10 cellular contexts compared by ENCODE assay signal in the genomic region with DNA sequence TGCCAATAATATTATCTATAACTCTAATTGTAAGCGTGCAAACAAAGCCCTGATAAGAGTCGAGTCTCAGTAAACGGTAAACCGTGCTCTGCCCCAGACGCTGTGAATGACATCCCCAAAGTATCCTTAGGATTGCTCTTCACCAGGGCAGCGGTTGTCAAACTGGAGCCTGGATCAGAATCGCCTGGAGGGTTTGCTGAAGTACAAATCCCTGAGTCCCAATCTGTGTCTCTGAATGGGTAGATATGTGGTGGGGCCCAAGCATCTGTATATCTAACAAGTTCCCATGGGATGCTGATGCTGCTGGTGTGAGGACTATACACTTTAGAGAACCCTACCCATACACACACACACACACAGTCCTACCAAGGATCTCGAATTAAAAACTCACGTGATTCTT. TPM values are rescaled to one million over a fixed set of nuclear protein-coding genes. Genes with fewer than 3 reads are reported as not detected.
DNase-seq lines count a peak whose midpoint lies in the region; ATAC-seq, FAIRE-seq and TF ChIP-seq lines count a peak whose summit lies in the region.
"Had no signal": no experiment of that assay in that cellular context is flagged by ENCODE, and none has a peak within 500 bp of the region (broad histone marks: within the 10 kb centered on the region; RNA-seq: fewer than 3 reads in every experiment).

No MANE protein-coding gene starts in this region.

- H3K4me1 Mint-ChIP-seq in activated T-cell treated with anti-CD3 and anti-CD28 coated beads, Interleukin-2, amount 50 U/mL, for 72 hours (ENCODE audit: low read depth): peaks cover 26% of the 10 kb centered on the region
- H3K4me1 Mint-ChIP-seq in activated CD4-positive, alpha-beta memory T cell treated with anti-CD3 and anti-CD28 coated beads for 36 hours (ENCODE audit: low read depth): peaks cover 28% of the 10 kb centered on the region

- FAIRE-seq in HepG2 (lab: Jason Lieb, UNC): no peak

- CTCF ChIA-PET in activated CD4-positive, alpha-beta memory T cell treated with anti-CD3 and anti-CD28 coated beads for 36 hours (lab: Charles Lee): interaction anchor here (2.4 kb wide), 1 partner anchor 290 kb away, joined by 11 read pairs; no protein-coding TSS in a partner anchor
- CTCF ChIA-PET in HepG2 (lab: Yijun Ruan, JAX; ENCODE audit: low intra/inter-chr PET ratio, low total read pairs): interaction anchor here (1.7 to 3.6 kb wide), 4 partner anchors 38 to 287 kb away, joined by 4 to 26 read pairs (median 18); no protein-coding TSS in a partner anchor

- peaks cover 66% of the 10 kb centered on the region for H3K27me3 Mint-ChIP-seq in activated T-cell treated with anti-CD3 and anti-CD28 coated beads, Interleukin-2, amount 50 U/mL, for 72 hours (ENCODE audit: low read depth)
- H3K27me3 Mint-ChIP-seq in activated CD4-positive, alpha-beta memory T cell treated with anti-CD3 and anti-CD28 coated beads for 36 hours: peaks cover 51% of the 10 kb centered on the region

- TF ChIP-seq CTCF in HepG2 (CRISPR knock-in tag; IDR thresholded peaks at IDR 0.05) (no peak), transverse colon (IDR thresholded peaks at IDR 0.05) (no peak)

- H3K4me3 ChIP-seq in HepG2 (replicated peaks in 1 of 3; ENCODE audit: insufficient read depth in 1 of 3, low read depth in 2 of 3, low read length in 3 of 3) (peak overlapping the region; percentile 69 to 93 (median 88)), transverse colon (peak overlapping the region in 1 of 4 donors; percentile 89), aorta (ENCODE audit: low read length in 2 of 2) (no peak overlapping the region)
- H3K4me3 ChIP-seq: mucosa of descending colon had no signal

- no peaks in the 10 kb centered on the region for H3K9me3 Mint-ChIP-seq in activated T-cell treated with anti-CD3 and anti-CD28 coated beads, Interleukin-2, amount 50 U/mL, for 72 hours
- H3K9me3 Mint-ChIP-seq in activated CD4-positive, alpha-beta memory T cell treated with anti-CD3 and anti-CD28 coated beads for 36 hours: no peaks in the 10 kb centered on the region

- peaks cover 0 to 5% of the 10 kb centered on the region in 2 experiments; a peak in 3 of 5 replicates for H3K27me3 ChIP-seq in HepG2 (ENCODE audit: control insufficient read depth in 1 of 2, insufficient read depth in 2 of 2, low read length in 2 of 2)
- H3K27me3 ChIP-seq in transverse colon: no peaks in the 10 kb centered on the region
- no peaks in the 10 kb centered on the region for H3K27me3 ChIP-seq in aorta (ENCODE audit: control insufficient read depth in 1 of 2, insufficient read depth in 2 of 2, low read length in 1 of 2)

- no peak overlapping the region for H3K27ac ChIP-seq in HepG2 (ENCODE audit: extremely low read length, insufficient read depth, low read length)
- peak overlapping the region; percentile 87 to 94 (median 90) for H3K27ac ChIP-seq in transverse colon
- H3K27ac ChIP-seq in aorta (ENCODE audit: low read depth in 1 of 2, low read length in 2 of 2): no peak overlapping the region
- H3K27ac ChIP-seq: cardiac muscle cell had no signal

- intact Hi-C loops in activated CD4-positive, alpha-beta memory T cell treated with anti-CD3 and anti-CD28 coated beads for 36 hours (cut with micrococcal nuclease): loop anchor here (10.0 kb wide), 1 partner anchor 450 kb away; no protein-coding TSS in a partner anchor
- intact Hi-C loops in HepG2 (cut with micrococcal nuclease; ENCODE audit: unreplicated experiment) (no loop called here), transverse colon (cut with DNase I; ENCODE audit: low total_unique reads) (loop anchor here (2.0 to 10.0 kb wide), 4 partner anchors 73 to 284 kb away; no protein-coding TSS in a partner anchor), aorta (cut with DNase I) (loop anchor here (2.0 to 10.0 kb wide), 6 partner anchors 236 to 460 kb away; no protein-coding TSS in a partner anchor)

- peaks cover 2 to 3% of the 10 kb centered on the region in 2 donors for H3K36me3 Mint-ChIP-seq in activated T-cell treated with anti-CD3 and anti-CD28 coated beads, Interleukin-2, amount 50 U/mL, for 72 hours (ENCODE audit: insufficient read depth in 2 of 2)
- H3K36me3 Mint-ChIP-seq in activated CD4-positive, alpha-beta memory T cell treated with anti-CD3 and anti-CD28 coated beads for 36 hours: no peaks in the 10 kb centered on the region

- in situ Hi-C loops in HepG2 (cut with HindIII; ENCODE audit: extremely low pct_ligation_motif_present, low pct_unique_long_range_greater_than_20kb): loop anchor here (5.0 to 10.0 kb wide), 3 partner anchors 90 to 293 kb away; no protein-coding TSS in a partner anchor
- in situ Hi-C loops in transverse colon (cut with MboI; ENCODE audit: low pct_ligation_motif_present in 1 of 4, low pct_unique_long_range_greater_than_20kb in 1 of 4, low sequenced_read_pairs in 3 of 4): loop anchor here (5.0 to 25.0 kb wide), 6 partner anchors 228 to 290 kb away; no protein-coding TSS in a partner anchor

- no peaks in the 10 kb centered on the region for H4K20me1 ChIP-seq in HepG2 (ENCODE audit: insufficient read depth, low read length)

- peak overlapping the region; percentile 88 for H3K4me2 ChIP-seq in HepG2 (ENCODE audit: low read depth, low read length)

- H3K27ac Mint-ChIP-seq in activated T-cell treated with anti-CD3 and anti-CD28 coated beads, Interleukin-2, amount 50 U/mL, for 72 hours: no peak overlapping the region
- H3K27ac Mint-ChIP-seq in activated CD4-positive, alpha-beta memory T cell treated with anti-CD3 and anti-CD28 coated beads for 36 hours: no peak overlapping the region

- no peak for ATAC-seq in activated T-cell treated with anti-CD3 and anti-CD28 coated beads, Interleukin-2, amount 50 U/mL, for 72 hours (replicated peaks in 1 of 2)
- peak; percentile 16 for ATAC-seq in HepG2
- no peak for ATAC-seq in HG02981 (IDR thresholded peaks at IDR 0.05; ENCODE audit: unreplicated experiment)
- no peak for ATAC-seq in aorta (ENCODE audit: low FRiP score)

- H3K9me3 ChIP-seq in HepG2 (ENCODE audit: low read length): no peaks in the 10 kb centered on the region
- H3K9me3 ChIP-seq in transverse colon: no peaks in the 10 kb centered on the region
- no peaks in the 10 kb centered on the region for H3K9me3 ChIP-seq in aorta (ENCODE audit: control insufficient read depth, low read length)
- H3K9me3 ChIP-seq: mucosa of descending colon had no signal

- no peak for TF ChIP-seq RAD21 in HepG2 (CRISPR knock-in tag; IDR thresholded peaks at IDR 0.05)

- TF ChIP-seq POLR2A in HepG2 (IDR thresholded peaks at IDR 0.05; ENCODE audit: insufficient read depth in 1 of 2, low read depth in 2 of 2, low read length in 2 of 2) (no peak), transverse colon (IDR thresholded peaks at IDR 0.05) (no peak)

- no peak for DNase-seq in activated T-cell treated with anti-CD3 and anti-CD28 coated beads, Interleukin-2, amount 50 U/mL, for 72 hours
- no peak for DNase-seq in activated T-cell treated with anti-CD3 and anti-CD28 coated beads, Interleukin-2, amount 50 U/mL, for 48 hours
- DNase-seq in activated CD4-positive, alpha-beta memory T cell treated with anti-CD3 and anti-CD28 coated beads for 36 hours: no peak
- no peak for DNase-seq in HepG2 (ENCODE audit: low spot score)
- no peak for DNase-seq in transverse colon
- DNase-seq in aorta: no peak
- no peak for DNase-seq in SW 1271 (lab: John Stamatoyannopoulos, UW)

- TF ChIP-seq EP300 in HepG2 (IDR thresholded peaks at IDR 0.05; ENCODE audit: low read depth in 2 of 2, low read length in 2 of 2) (no peak), HepG2 (CRISPR knock-in tag; IDR thresholded peaks at IDR 0.05; ENCODE audit: borderline replicate concordance) (no peak), transverse colon (IDR thresholded peaks at IDR 0.05; ENCODE audit: low read depth) (no peak)

- BruUV-seq in HepG2 (replicated peaks; lab: Mats Ljungman, UMichigan): no TSS peak

- H3K79me2 ChIP-seq in HepG2 (ENCODE audit: insufficient read depth, low read length): peaks cover 29% of the 10 kb centered on the region

- H3K36me3 ChIP-seq in HepG2 (replicated peaks in 1 of 2; ENCODE audit: control insufficient read depth in 1 of 2, insufficient read depth in 2 of 2, low read length in 2 of 2) (no peaks in the 10 kb centered on the region), transverse colon (no peaks in the 10 kb centered on the region), aorta (ENCODE audit: control insufficient read depth in 1 of 2, insufficient read depth in 2 of 2, low read length in 1 of 2) (no peaks in the 10 kb centered on the region)
- H3K36me3 ChIP-seq: cardiac muscle cell had no signal

- peak overlapping the region; percentile 79; the same call in 1 of the 2 replicates for H3K9ac ChIP-seq in HepG2 (ENCODE audit: insufficient read depth, low read depth, low read length)

- H3K4me1 ChIP-seq in HepG2 (ENCODE audit: insufficient read depth, low read length) (peaks cover 35% of the 10 kb centered on the region), transverse colon (peaks cover 4 to 42% (median 24%) of the 10 kb centered on the region in 4 donors), aorta (ENCODE audit: control insufficient read depth in 1 of 2, insufficient read depth in 2 of 2, low read length in 2 of 2) (no peaks in the 10 kb centered on the region)

- WGBS in HepG2 (ENCODE audit: low lambda C conversion rate): 0% methylated on average over 9 of the region's 9 CpGs
- 60% methylated on average over 1 to 9 of the region's 9 CpGs for WGBS in transverse colon (ENCODE audit: low coverage in 1 of 2), 2 donors
- WGBS in aorta, 2 donors: 49 to 51% methylated on average over 9 of the region's 9 CpGs

- POLR2A ChIA-PET in activated CD4-positive, alpha-beta memory T cell treated with anti-CD3 and anti-CD28 coated beads for 36 hours (lab: Charles Lee): no interaction called here
- POLR2A ChIA-PET in HepG2 (lab: Yijun Ruan, JAX): interaction anchor here (1.0 to 3.5 kb wide), 3 partner anchors 29 to 237 kb away, joined by 3 to 40 read pairs (median 3); no protein-coding TSS in a partner anchor

- peak overlapping the region; percentile 90 to 97 for H3K4me3 Mint-ChIP-seq in activated T-cell treated with anti-CD3 and anti-CD28 coated beads, Interleukin-2, amount 50 U/mL, for 72 hours
- peak overlapping the region; percentile 37 for H3K4me3 Mint-ChIP-seq in activated CD4-positive, alpha-beta memory T cell treated with anti-CD3 and anti-CD28 coated beads for 36 hours

- peak overlapping the region; percentile 75 for H2AFZ ChIP-seq in HepG2 (ENCODE audit: low read length)

RNA-seq across cellular contexts. Expression of a gene that starts 0.8 kb away (rescaled TPM):
- total RNA-seq in activated T-cell treated with anti-CD3 and anti-CD28 coated beads, Interleukin-2, amount 50 U/mL, for 72 hours: 1 to 10 TPM; 6.8 to 8.6 TPM
- total RNA-seq in activated CD4-positive, alpha-beta memory T cell treated with anti-CD3 and anti-CD28 coated beads for 36 hours: 1 to 10 TPM; 1.5 to 1.7 TPM
- total RNA-seq in HepG2 (2016; rRNA removed; fragmentation: Illumina TruSeq; extraction: Trizol) (17.0 and 19.7 TPM in 2 replicates), transverse colon (100 to 1,000 TPM in 2 of 4 donors, 10 to 100 TPM in 2; 37.1 to 138 (median 90.1) TPM), aorta (100 to 1,000 TPM in 1 of 2 donors, 10 to 100 TPM in 1; 99.8 to 101 TPM)
- 14.9 and 15.5 TPM in 2 replicates for total RNA-seq in HepG2 (2016; cell fraction: cytosol; rRNA removed; fragmentation: Illumina TruSeq; extraction: Trizol; ENCODE audit: low read depth)
- 17.3 and 17.6 TPM in 2 replicates for total RNA-seq in HepG2 (2016; cell fraction: insoluble cytoplasmic fraction; rRNA removed; fragmentation: Illumina TruSeq; extraction: Trizol)
- total RNA-seq in HepG2 (2016; cell fraction: membrane; rRNA removed; fragmentation: Illumina TruSeq; extraction: Trizol): 11.9 and 12.0 TPM in 2 replicates
- total RNA-seq in HepG2 (2016; cell fraction: nucleus; rRNA removed; fragmentation: Illumina TruSeq; extraction: Trizol): 35.0 and 35.4 TPM in 2 replicates
- polyA plus RNA-seq in HepG2 (2011; rRNA removed) (9.7 and 11.7 TPM in 2 replicates), aorta (10 to 100 TPM; 22.7 to 28.9 TPM)
- 10.4 and 11.7 TPM in 2 replicates for polyA plus RNA-seq in HepG2 (2011; cell fraction: cytosol; rRNA removed)
- 20.4 and 21.7 TPM in 2 replicates for polyA plus RNA-seq in HepG2 (2011; cell fraction: nucleus; rRNA removed)
- polyA plus RNA-seq in HepG2 (2012): 8.9 and 9.8 TPM in 2 replicates
- polyA plus RNA-seq in HepG2 (2016; cell fraction: cytosol; fragmentation: Illumina TruSeq; extraction: Trizol; ENCODE audit: low read depth): 0.61 and 0.73 TPM in 2 replicates
- polyA plus RNA-seq in HepG2 (2016; cell fraction: insoluble cytoplasmic fraction; fragmentation: Illumina TruSeq; extraction: Trizol; ENCODE audit: low read depth): 12.6 and 12.9 TPM in 2 replicates
- 3.0 and 3.5 TPM in 2 replicates for polyA plus RNA-seq in HepG2 (2016; cell fraction: membrane; fragmentation: Illumina TruSeq; extraction: Trizol; ENCODE audit: low read depth)
- 17.6 and 19.8 TPM in 2 replicates for polyA plus RNA-seq in HepG2 (2016; cell fraction: nucleus; fragmentation: Illumina TruSeq; extraction: Trizol; ENCODE audit: insufficient read depth, low read depth)
- polyA minus RNA-seq in HepG2 (2011; rRNA and poly(A)+ RNA removed; ENCODE audit: low replicate concordance): 15.2 and 41.3 TPM in 2 replicates
- 12.6 and 12.7 TPM in 2 replicates for polyA minus RNA-seq in HepG2 (2011; cell fraction: cytosol; rRNA and poly(A)+ RNA removed)
- polyA minus RNA-seq in HepG2 (2011; cell fraction: nucleus; rRNA and poly(A)+ RNA removed): 42.4 and 49.7 TPM in 2 replicates

RNA-seq across cellular contexts. Expression of a gene that starts 41.6 kb away (rescaled TPM):
- 1 to 10 TPM; 2.5 to 2.8 TPM for total RNA-seq in activated T-cell treated with anti-CD3 and anti-CD28 coated beads, Interleukin-2, amount 50 U/mL, for 72 hours
- 1 to 10 TPM in 1 of 2 experiments, under 1 TPM in 1; 0.99 to 1.1 TPM for total RNA-seq in activated CD4-positive, alpha-beta memory T cell treated with anti-CD3 and anti-CD28 coated beads for 36 hours
- total RNA-seq in HepG2 (2016; rRNA removed; fragmentation: Illumina TruSeq; extraction: Trizol) (not detected in 2 replicates), transverse colon (100 to 1,000 TPM in 1 of 4 donors, 10 to 100 TPM in 3; 14.6 to 202 (median 35.6) TPM), aorta (10 to 100 TPM; 37.5 to 49.2 TPM)
- not detected in 2 replicates for total RNA-seq in HepG2 (2016; cell fraction: cytosol; rRNA removed; fragmentation: Illumina TruSeq; extraction: Trizol; ENCODE audit: low read depth)
- total RNA-seq in HepG2 (2016; cell fraction: insoluble cytoplasmic fraction; rRNA removed; fragmentation: Illumina TruSeq; extraction: Trizol): 0.13 TPM in 1 of 2 replicates, not detected in the other
- not detected in 2 replicates for total RNA-seq in HepG2 (2016; cell fraction: membrane; rRNA removed; fragmentation: Illumina TruSeq; extraction: Trizol)
- not detected in 2 replicates for total RNA-seq in HepG2 (2016; cell fraction: nucleus; rRNA removed; fragmentation: Illumina TruSeq; extraction: Trizol)
- polyA plus RNA-seq in HepG2 (2011; rRNA removed) (not detected in 2 replicates), aorta (100 to 1,000 TPM in 1 of 2 donors, 10 to 100 TPM in 1; 85.1 to 110 TPM)
- polyA plus RNA-seq in HepG2 (2011; cell fraction: cytosol; rRNA removed): 0.08 and 0.13 TPM in 2 replicates
- polyA plus RNA-seq in HepG2 (2011; cell fraction: nucleus; rRNA removed): 0.29 and 0.45 TPM in 2 replicates
- not detected in 2 replicates for polyA plus RNA-seq in HepG2 (2012)
- polyA plus RNA-seq in HepG2 (2016; cell fraction: cytosol; fragmentation: Illumina TruSeq; extraction: Trizol; ENCODE audit: low read depth): not detected in 2 replicates
- not detected in 2 replicates for polyA plus RNA-seq in HepG2 (2016; cell fraction: insoluble cytoplasmic fraction; fragmentation: Illumina TruSeq; extraction: Trizol; ENCODE audit: low read depth)
- polyA plus RNA-seq in HepG2 (2016; cell fraction: membrane; fragmentation: Illumina TruSeq; extraction: Trizol; ENCODE audit: low read depth): 0.21 TPM in 1 of 2 replicates, not detected in the other
- polyA plus RNA-seq in HepG2 (2016; cell fraction: nucleus; fragmentation: Illumina TruSeq; extraction: Trizol; ENCODE audit: insufficient read depth, low read depth): not detected in 2 replicates
- not detected in 2 replicates for polyA minus RNA-seq in HepG2 (2011; rRNA and poly(A)+ RNA removed; ENCODE audit: low replicate concordance)
- not detected in 2 replicates for polyA minus RNA-seq in HepG2 (2011; cell fraction: cytosol; rRNA and poly(A)+ RNA removed)
- polyA minus RNA-seq in HepG2 (2011; cell fraction: nucleus; rRNA and poly(A)+ RNA removed): not detected in 2 replicates

Comparison
In these comparisons a context has a peak if more than half of its experiments do, and no peak if none do; other contexts are left out.
1. H3K27ac ChIP-seq: peak in transverse colon (4 of 4); none in HepG2 (single experiment) and aorta (0 of 2).
2. H3K4me3 ChIP-seq: peak in HepG2 (3 of 3); none in aorta (0 of 2).
3. RNA of a gene that starts 41.6 kb away (total RNA-seq): 37.5 to 49.2 TPM in aorta and 14.6 to 202 TPM in transverse colon; 2.5 to 2.8 TPM in activated T-cell treated with anti-CD3 and anti-CD28 coated beads, Interleukin-2, amount 50 U/mL, for 72 hours, 0.99 to 1.1 TPM in activated CD4-positive, alpha-beta memory T cell treated with anti-CD3 and anti-CD28 coated beads for 36 hours and 0.13 TPM in HepG2; every median in the first group is over 4 times any median in the second.